ENCODE assay signal across 1 cellular context in genomic region chr4:2412885-2413716, GRCh38.
TF ChIP-seq lines count a peak whose summit lies in the region.

No MANE protein-coding gene starts in this region.

TF ChIP-seq in HepG2, 621 proteins besides CTCF, POLR2A, EP300 and RAD21 (continued from another document):
- TF ChIP-seq GLMP (CRISPR knock-in tag; IDR thresholded peaks at IDR 0.05; ENCODE audit: borderline replicate concordance) (no peak), PLRG1 (conservative IDR thresholded peaks at IDR 0.05) (no peak), SPEN (CRISPR knock-in tag; IDR thresholded peaks at IDR 0.05; ENCODE audit: low read depth) (no peak), IKZF5 (CRISPR knock-in tag; IDR thresholded peaks at IDR 0.05) (no peak), BCLAF1 (IDR thresholded peaks at IDR 0.05) (no peak), ZNF740 (CRISPR knock-in tag; IDR thresholded peaks at IDR 0.05) (no peak), THAP7 (CRISPR knock-in tag; IDR thresholded peaks at IDR 0.05) (no peak), ELF1 (CRISPR knock-in tag; IDR thresholded peaks at IDR 0.05) (peak; percentile 49), KDM2A (CRISPR knock-in tag; IDR thresholded peaks at IDR 0.05; ENCODE audit: borderline replicate concordance, low read depth) (peak; percentile 74; the same call in 1 of the 2 replicates), ZSCAN22 (CRISPR knock-in tag; IDR thresholded peaks at IDR 0.05) (no peak), ZNF280D (CRISPR knock-in tag; IDR thresholded peaks at IDR 0.05) (no peak), ARID3A (IDR thresholded peaks at IDR 0.05; ENCODE audit: low read depth, low read length) (no peak), ZNF558 (CRISPR knock-in tag; IDR thresholded peaks at IDR 0.05; ENCODE audit: borderline replicate concordance) (no peak), KDM1A (CRISPR knock-in tag; IDR thresholded peaks at IDR 0.05) (no peak), KDM6A (CRISPR knock-in tag; IDR thresholded peaks at IDR 0.05; ENCODE audit: low read depth) (no peak), MAFK (conservative IDR thresholded peaks at IDR 0.05 in 1 of 2, IDR thresholded peaks at IDR 0.05 in 1 of 2; ENCODE audit: low read length in 2 of 2) (0 out of 4 replicates have a peak, but pooled peaks of 1 of the 2 experiments have one; percentile 46), SALL1 (CRISPR knock-in tag; IDR thresholded peaks at IDR 0.05) (no peak; the same call in 1 of the 2 replicates), IKZF4 (CRISPR knock-in tag; IDR thresholded peaks at IDR 0.05; ENCODE audit: borderline replicate concordance, low read depth, not compliant biosample characterization) (no peak), THAP11 (CRISPR knock-in tag; IDR thresholded peaks at IDR 0.05) (peak; percentile 37; the same call in 1 of the 2 replicates), ZNF800 (CRISPR knock-in tag; IDR thresholded peaks at IDR 0.05) (0 out of 2 replicates have a peak, but pooled peaks have one; percentile 48), ZBTB42 (CRISPR knock-in tag; IDR thresholded peaks at IDR 0.05) (no peak), KAT8 (CRISPR knock-in tag; IDR thresholded peaks at IDR 0.05) (no peak), FOSL2 (CRISPR knock-in tag; IDR thresholded peaks at IDR 0.05) (peak; percentile 85), ZNF275 (CRISPR knock-in tag; IDR thresholded peaks at IDR 0.05; ENCODE audit: borderline replicate concordance) (no peak)
TF ChIP-seq in HepG2: peak in this region for 32.
